ENCODE assay signal across 8 cellular contexts in the genomic region with DNA sequence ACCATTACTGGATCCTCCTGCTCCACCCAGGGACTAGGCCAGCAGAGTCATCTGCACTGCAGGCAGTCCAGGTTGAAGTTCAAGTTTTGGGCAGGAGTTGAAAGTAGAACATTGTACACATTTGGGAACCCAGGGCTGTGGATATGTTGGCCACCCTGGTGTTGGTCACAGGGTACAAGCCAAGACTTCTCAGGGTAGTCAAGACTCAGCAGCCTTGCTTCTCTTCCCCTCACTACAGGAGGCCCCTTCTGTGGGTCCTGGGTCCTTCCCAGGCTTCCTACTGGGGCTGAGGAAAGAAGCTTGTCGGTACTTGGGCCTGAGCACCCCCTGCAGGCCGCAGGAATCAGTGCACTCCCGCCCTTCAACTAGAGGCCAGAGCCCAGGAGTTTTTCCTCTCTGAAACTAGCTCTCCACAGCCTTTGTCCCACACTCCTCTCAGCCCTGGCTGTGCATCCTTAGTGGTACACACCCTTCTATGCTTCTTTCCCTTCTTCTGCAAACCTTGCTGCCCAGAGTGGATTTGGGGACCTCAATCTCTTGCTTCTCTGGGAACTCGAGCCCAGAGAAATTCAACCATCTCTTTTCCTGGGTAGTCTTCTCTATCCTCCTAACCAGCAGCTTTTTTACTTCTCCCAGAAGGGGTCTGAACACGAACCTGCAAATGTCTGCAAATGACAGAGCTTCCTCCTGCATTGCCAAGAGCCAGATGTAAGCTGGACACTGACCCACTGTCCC. TPM values are rescaled to one million over a fixed set of nuclear protein-coding genes. Genes with fewer than 3 reads are reported as not detected.
DNase-seq lines count a peak whose midpoint lies in the region; ATAC-seq, FAIRE-seq and TF ChIP-seq lines count a peak whose summit lies in the region.

No MANE protein-coding gene starts in this region.

- H3K9ac ChIP-seq in GM12878 (ENCODE audit: control insufficient read depth, insufficient read depth, low read length), result no peak overlapping the region

- intact Hi-C loops in GM12878 (cut with micrococcal nuclease; ENCODE audit: unreplicated experiment), result loop anchor here (1.0 kb wide), 2 partner anchors 60 to 64 kb away; no protein-coding TSS in a partner anchor

- in situ Hi-C loops in GM12878 (cut with MboI), result loop anchor here (5.0 kb wide), 1 partner anchor 61 kb away; no protein-coding TSS in a partner anchor

- FAIRE-seq in GM12878 (lab: Jason Lieb, UNC), result no peak

- H3K9me3 ChIP-seq in GM12878 (replicated peaks; ENCODE audit: control insufficient read depth, insufficient read depth, low read length), result no peaks in the 10 kb centered on the region

- CTCF ChIA-PET in GM12878 (lab: Yijun Ruan, JAX), result interaction anchor here (0.6 to 17.4 kb wide), 49 partner anchors 8 to 1243 kb away, joined by 3 to 560 read pairs (median 5); partner anchors contain the start of genes MRPL17 and SMPD1

- 12% methylated on average over 5 of the region's 5 CpGs for WGBS in GM12878 (ENCODE audit: insufficient coverage, insufficient replicate concordance, low lambda C conversion rate, missing lambda C conversion rate)

- RAD21 ChIA-PET in GM12878 (lab: Charles Lee; ENCODE audit: unreplicated experiment), result interaction anchor here (0.6 to 14.2 kb wide), 18 partner anchors 9 to 262 kb away, joined by 3 to 305 read pairs (median 4); partner anchors contain the start of genes ARFIP2, MRPL17 and TIMM10B

- no peak overlapping the region for H3K27ac Mint-ChIP-seq in immature natural killer cell

- no peaks in the 10 kb centered on the region for H3K9me3 Mint-ChIP-seq in immature natural killer cell

- TF ChIP-seq POLR2A in GM12878 (IDR thresholded peaks at IDR 0.05; ENCODE audit: low read depth, low read length), result no peak

- no peaks in the 10 kb centered on the region for H3K27me3 ChIP-seq in GM12878 (replicated peaks in 1 of 2; ENCODE audit: control insufficient read depth in 2 of 2, insufficient read depth in 2 of 2, low read length in 1 of 2)

- no peak for TF ChIP-seq EP300 in Ishikawa (IDR thresholded peaks at IDR 0.05; ENCODE audit: borderline replicate concordance)
- TF ChIP-seq EP300 in GM12878 (IDR thresholded peaks at IDR 0.05; ENCODE audit: borderline replicate concordance in 1 of 2, control insufficient read depth in 1 of 2, low read depth in 2 of 2, low read length in 2 of 2), result no peak

- no peak overlapping the region for H3K27ac ChIP-seq in GM12878 (ENCODE audit: control insufficient read depth, insufficient read depth)

- H4K20me1 ChIP-seq in GM12878 (ENCODE audit: control insufficient read depth, insufficient read depth), result no peaks in the 10 kb centered on the region

- POLR2A ChIA-PET in GM12878 (lab: Charles Lee), result interaction anchor here (1.9 kb wide), 1 partner anchor 65 kb away, joined by 7 read pairs; no protein-coding TSS in a partner anchor

- peak; percentile 85 to 89 (median 87) for TF ChIP-seq CTCF in GM12878 (IDR thresholded peaks at IDR 0.05 in 2 of 3, conservative IDR thresholded peaks at IDR 0.05 in 1 of 3; ENCODE audit: control insufficient read depth in 2 of 3, extremely low read depth in 1 of 3, insufficient read depth in 1 of 3, low read depth in 3 of 3, low read length in 3 of 3)

- no peaks in the 10 kb centered on the region for H3K4me1 Mint-ChIP-seq in immature natural killer cell

- no peak overlapping the region; the same call in 1 of the 2 replicates for H2AFZ ChIP-seq in GM12878 (ENCODE audit: control insufficient read depth, low read depth, low read length)

- no TSS peak for BruUV-seq in GM12878 (replicated peaks; lab: Mats Ljungman, UMichigan)

- SMC1A ChIA-PET in GM12878 (lab: Charles Lee; ENCODE audit: uncharacterized antibody, unreplicated experiment), result interaction anchor here (0.6 to 12.8 kb wide), 23 partner anchors 9 to 1251 kb away, joined by 3 to 293 read pairs (median 4); partner anchors contain the start of genes ARFIP2, SMPD1 and TIMM10B

- no peaks in the 10 kb centered on the region for H3K36me3 ChIP-seq in GM12878 (ENCODE audit: control insufficient read depth in 2 of 2, insufficient read depth in 2 of 2, low read length in 1 of 2)

- no peaks in the 10 kb centered on the region for H3K27me3 Mint-ChIP-seq in immature natural killer cell (ENCODE audit: low read depth in 3 of 3)

- H3K36me3 Mint-ChIP-seq in immature natural killer cell, result peaks cover 0 to 5% (median 0%) of the 10 kb centered on the region in 3 donors

- no peak overlapping the region for H3K4me2 ChIP-seq in GM12878 (ENCODE audit: control insufficient read depth, insufficient read depth)

- peak; percentile 68 for DNase-seq in EH (ENCODE audit: low read depth)
- peak; percentile 43 for DNase-seq in T-helper 9 cell
- DNase-seq in GM12878 (ENCODE audit: low read depth, low spot score), result no peak
- peak; percentile 38 to 54 (median 52) for DNase-seq in immature natural killer cell
- DNase-seq in stimulated activated CD4-positive, alpha-beta T cell treated with anti-CD3 and anti-CD28 coated beads, Interleukin-15, amount 100 ng/mL, for 24 hours, result peak; percentile 69
- no peak for DNase-seq in kidney glomerular epithelial cell (lab: John Stamatoyannopoulos, UW)

- no peak overlapping the region for H3K4me3 ChIP-seq in GM12878

- H3K4me1 ChIP-seq in GM12878 (ENCODE audit: control insufficient read depth, insufficient read depth, low read length), result no peaks in the 10 kb centered on the region

- peak; percentile 73 for TF ChIP-seq RAD21 in Ishikawa (IDR thresholded peaks at IDR 0.05; ENCODE audit: low read depth)
- TF ChIP-seq RAD21 in GM12878 (IDR thresholded peaks at IDR 0.05; ENCODE audit: insufficient read depth, low read depth, low read length), result peak; percentile 91

- ATAC-seq in GM21515 (IDR thresholded peaks at IDR 0.05; ENCODE audit: unreplicated experiment) (peak; percentile 90), GM12878 (peak; percentile 91)

- H3K79me2 ChIP-seq in GM12878 (ENCODE audit: control insufficient read depth, insufficient read depth, low read length), result no peaks in the 10 kb centered on the region

- H3K4me3 Mint-ChIP-seq in immature natural killer cell, result no peak overlapping the region

RNA-seq across cellular contexts. Expression of gene HPX, which starts 2.6 kb away (rescaled TPM):
- 0.67 TPM in 1 of 2 replicates, not detected in the other for total RNA-seq in GM12878 (2013; cell fraction: nucleolus; rRNA removed)
- total RNA-seq in GM12878 (2014; rRNA removed), result 1.7 TPM in 1 of 2 replicates, not detected in the other
- total RNA-seq in GM12878 (2014; rRNA removed; fragmentation: Illumina TruSeq; extraction: Trizol), result 0.09 and 0.37 TPM in 2 replicates
- 1.7 and 2.1 TPM in 2 replicates for total RNA-seq in GM12878 (2021)
- 1.0 TPM for polyA plus RNA-seq in GM12878 (2011; ENCODE audit: low read depth)
- 0.06 and 0.23 TPM in 2 replicates for polyA plus RNA-seq in GM12878 (2011; rRNA removed)
- not detected in 2 replicates for polyA plus RNA-seq in GM12878 (2011; cell fraction: cytosol; rRNA removed)
- polyA plus RNA-seq in GM12878 (2011; cell fraction: nucleus; rRNA removed), result 0.48 and 0.91 TPM in 2 replicates
- 0.06 and 0.14 TPM in 2 replicates for polyA plus RNA-seq in GM12878 (2012)
- 0.18 and 0.29 TPM in 2 replicates for polyA plus RNA-seq in GM12878 (2014; fragmentation: Illumina TruSeq; extraction: Trizol)
- polyA plus RNA-seq in GM12878 (2014; fragmentation: Nextera tagmentation; extraction: Ambion mirVana), result under 1 TPM; 0.11 TPM
- 0.33 and 0.60 TPM in 2 replicates for polyA plus RNA-seq in GM12878 (2014; rRNA removed)
- polyA plus RNA-seq in GM12878 (2016; fragmentation: Nextera tagmentation; extraction: Ambion mirVana), result under 1 TPM in 1 of 2 experiments, not detected in 1; 0.08 TPM
- 0.44 TPM in 1 of 2 replicates, not detected in the other for polyA minus RNA-seq in GM12878 (2011; rRNA and poly(A)+ RNA removed)
- polyA minus RNA-seq in GM12878 (2011; cell fraction: cytosol; rRNA and poly(A)+ RNA removed), result not detected in 2 replicates
- polyA minus RNA-seq in GM12878 (2011; cell fraction: nucleus; rRNA and poly(A)+ RNA removed), result 0.67 TPM in 1 of 2 replicates, not detected in the other
- polyA plus RNA-seq in immature natural killer cell, result not detected

RNA-seq across cellular contexts. Expression of gene APBB1, which starts 24.5 kb away (rescaled TPM):
- total RNA-seq in GM12878 (2013; cell fraction: nucleolus; rRNA removed), result 0.56 and 1.8 TPM in 2 replicates
- total RNA-seq in GM12878 (2014; rRNA removed), result 7.5 and 10.6 TPM in 2 replicates
- total RNA-seq in GM12878 (2014; rRNA removed; fragmentation: Illumina TruSeq; extraction: Trizol), result 4.3 and 4.8 TPM in 2 replicates
- 8.7 and 11.0 TPM in 2 replicates for total RNA-seq in GM12878 (2021)
- polyA plus RNA-seq in GM12878 (2011; ENCODE audit: low read depth), result 5.3 TPM
- polyA plus RNA-seq in GM12878 (2011; rRNA removed), result 0.30 and 0.67 TPM in 2 replicates
- 0.69 and 1.0 TPM in 2 replicates for polyA plus RNA-seq in GM12878 (2011; cell fraction: cytosol; rRNA removed)
- polyA plus RNA-seq in GM12878 (2011; cell fraction: nucleus; rRNA removed), result 1.2 TPM in 2 replicates
- 5.7 and 8.1 TPM in 2 replicates for polyA plus RNA-seq in GM12878 (2012)
- 2.3 and 5.6 TPM in 2 replicates for polyA plus RNA-seq in GM12878 (2014; fragmentation: Illumina TruSeq; extraction: Trizol)
- 1 to 10 TPM in 1 of 2 experiments, under 1 TPM in 1; 0.31 to 1.3 TPM for polyA plus RNA-seq in GM12878 (2014; fragmentation: Nextera tagmentation; extraction: Ambion mirVana)
- polyA plus RNA-seq in GM12878 (2014; rRNA removed), result 7.5 and 9.1 TPM in 2 replicates
- polyA plus RNA-seq in GM12878 (2016; fragmentation: Nextera tagmentation; extraction: Ambion mirVana), result 1 to 10 TPM; 5.1 to 6.5 TPM
- polyA minus RNA-seq in GM12878 (2011; rRNA and poly(A)+ RNA removed), result 1.1 and 1.2 TPM in 2 replicates
- not detected in 2 replicates for polyA minus RNA-seq in GM12878 (2011; cell fraction: cytosol; rRNA and poly(A)+ RNA removed)
- polyA minus RNA-seq in GM12878 (2011; cell fraction: nucleus; rRNA and poly(A)+ RNA removed), result 0.48 and 1.1 TPM in 2 replicates
- polyA plus RNA-seq in immature natural killer cell, result 10 to 100 TPM; 30.8 to 55.9 (median 35.2) TPM

RNA-seq across cellular contexts. Expression of gene TRIM3, which starts 30.3 kb away (rescaled TPM):
- 14.7 and 15.4 TPM in 2 replicates for total RNA-seq in GM12878 (2013; cell fraction: nucleolus; rRNA removed)
- total RNA-seq in GM12878 (2014; rRNA removed), result 6.1 and 11.8 TPM in 2 replicates
- 3.4 and 3.7 TPM in 2 replicates for total RNA-seq in GM12878 (2014; rRNA removed; fragmentation: Illumina TruSeq; extraction: Trizol)
- 6.9 and 8.7 TPM in 2 replicates for total RNA-seq in GM12878 (2021)
- polyA plus RNA-seq in GM12878 (2011; ENCODE audit: low read depth), result 2.9 TPM
- 3.3 and 4.4 TPM in 2 replicates for polyA plus RNA-seq in GM12878 (2011; rRNA removed)
- polyA plus RNA-seq in GM12878 (2011; cell fraction: cytosol; rRNA removed), result 4.2 and 5.7 TPM in 2 replicates
- 28.2 and 29.4 TPM in 2 replicates for polyA plus RNA-seq in GM12878 (2011; cell fraction: nucleus; rRNA removed)
- polyA plus RNA-seq in GM12878 (2012), result 4.2 and 5.3 TPM in 2 replicates
- polyA plus RNA-seq in GM12878 (2014; fragmentation: Illumina TruSeq; extraction: Trizol), result 4.7 and 7.5 TPM in 2 replicates
- under 1 TPM; 0.34 to 0.55 TPM for polyA plus RNA-seq in GM12878 (2014; fragmentation: Nextera tagmentation; extraction: Ambion mirVana)
- polyA plus RNA-seq in GM12878 (2014; rRNA removed), result 11.0 and 18.3 TPM in 2 replicates
- polyA plus RNA-seq in GM12878 (2016; fragmentation: Nextera tagmentation; extraction: Ambion mirVana), result 1 to 10 TPM; 4.6 to 5.0 TPM
- 4.3 and 5.5 TPM in 2 replicates for polyA minus RNA-seq in GM12878 (2011; rRNA and poly(A)+ RNA removed)
- 2.4 and 3.0 TPM in 2 replicates for polyA minus RNA-seq in GM12878 (2011; cell fraction: cytosol; rRNA and poly(A)+ RNA removed)
- 4.0 and 10.0 TPM in 2 replicates for polyA minus RNA-seq in GM12878 (2011; cell fraction: nucleus; rRNA and poly(A)+ RNA removed)
- polyA plus RNA-seq in immature natural killer cell, result 1 to 10 TPM; 1.8 to 5.0 (median 2.9) TPM

RNA-seq across cellular contexts. Expression of gene ARFIP2, which starts 37.7 kb away (rescaled TPM):
- 53.4 and 65.2 TPM in 2 replicates for total RNA-seq in GM12878 (2013; cell fraction: nucleolus; rRNA removed)
- total RNA-seq in GM12878 (2014; rRNA removed), result 47.7 and 49.5 TPM in 2 replicates
- 35.6 TPM in 2 replicates for total RNA-seq in GM12878 (2014; rRNA removed; fragmentation: Illumina TruSeq; extraction: Trizol)
- 44.2 and 48.4 TPM in 2 replicates for total RNA-seq in GM12878 (2021)
- 36.2 TPM for polyA plus RNA-seq in GM12878 (2011; ENCODE audit: low read depth)
- polyA plus RNA-seq in GM12878 (2011; rRNA removed), result 35.9 and 44.7 TPM in 2 replicates
- polyA plus RNA-seq in GM12878 (2011; cell fraction: cytosol; rRNA removed), result 40.0 and 50.8 TPM in 2 replicates
- 130 and 160 TPM in 2 replicates for polyA plus RNA-seq in GM12878 (2011; cell fraction: nucleus; rRNA removed)
- 43.4 and 52.7 TPM in 2 replicates for polyA plus RNA-seq in GM12878 (2012)
- 41.4 and 52.8 TPM in 2 replicates for polyA plus RNA-seq in GM12878 (2014; fragmentation: Illumina TruSeq; extraction: Trizol)
- polyA plus RNA-seq in GM12878 (2014; fragmentation: Nextera tagmentation; extraction: Ambion mirVana), result 10 to 100 TPM; 11.7 to 18.9 TPM
- polyA plus RNA-seq in GM12878 (2014; rRNA removed), result 59.8 and 65.5 TPM in 2 replicates
- 10 to 100 TPM; 49.5 to 53.1 TPM for polyA plus RNA-seq in GM12878 (2016; fragmentation: Nextera tagmentation; extraction: Ambion mirVana)
- polyA minus RNA-seq in GM12878 (2011; rRNA and poly(A)+ RNA removed), result 33.1 and 33.8 TPM in 2 replicates
- 8.4 and 9.6 TPM in 2 replicates for polyA minus RNA-seq in GM12878 (2011; cell fraction: cytosol; rRNA and poly(A)+ RNA removed)
- polyA minus RNA-seq in GM12878 (2011; cell fraction: nucleus; rRNA and poly(A)+ RNA removed), result 49.7 and 60.0 TPM in 2 replicates
- 10 to 100 TPM; 34.2 to 39.9 (median 35.0) TPM for polyA plus RNA-seq in immature natural killer cell

RNA-seq across cellular contexts. Expression of gene TIMM10B, which starts 37.9 kb away (rescaled TPM):
- total RNA-seq in GM12878 (2013; cell fraction: nucleolus; rRNA removed), result 209 and 215 TPM in 2 replicates
- total RNA-seq in GM12878 (2014; rRNA removed) (40.5 and 41.4 TPM in 2 replicates), GM12878 (2014; rRNA removed; fragmentation: Illumina TruSeq; extraction: Trizol) (28.8 and 30.3 TPM in 2 replicates), GM12878 (2021) (39.2 and 42.1 TPM in 2 replicates)
- 25.9 TPM for polyA plus RNA-seq in GM12878 (2011; ENCODE audit: low read depth)
- polyA plus RNA-seq in GM12878 (2011; rRNA removed) (58.6 and 64.3 TPM in 2 replicates), GM12878 (2014; fragmentation: Illumina TruSeq; extraction: Trizol) (32.9 and 36.1 TPM in 2 replicates), GM12878 (2014; fragmentation: Nextera tagmentation; extraction: Ambion mirVana) (100 to 1,000 TPM in 1 of 2 experiments, 10 to 100 TPM in 1; 93.3 to 126 TPM), GM12878 (2014; rRNA removed) (33.5 and 47.8 TPM in 2 replicates), GM12878 (2016; fragmentation: Nextera tagmentation; extraction: Ambion mirVana) (10 to 100 TPM; 58.4 to 61.6 TPM), immature natural killer cell (10 to 100 TPM; 33.9 to 41.6 (median 35.2) TPM)
- 66.0 and 70.2 TPM in 2 replicates for polyA plus RNA-seq in GM12878 (2011; cell fraction: cytosol; rRNA removed)
- 65.6 and 86.1 TPM in 2 replicates for polyA plus RNA-seq in GM12878 (2011; cell fraction: nucleus; rRNA removed)
- 29.4 and 30.0 TPM in 2 replicates for polyA plus RNA-seq in GM12878 (2012)
- 44.2 and 73.7 TPM in 2 replicates for polyA minus RNA-seq in GM12878 (2011; rRNA and poly(A)+ RNA removed)
- polyA minus RNA-seq in GM12878 (2011; cell fraction: cytosol; rRNA and poly(A)+ RNA removed), result 15.5 and 24.5 TPM in 2 replicates
- polyA minus RNA-seq in GM12878 (2011; cell fraction: nucleus; rRNA and poly(A)+ RNA removed), result 77.0 and 98.9 TPM in 2 replicates

Comparison
In these comparisons a context has a peak if more than half of its experiments do, and no peak if none do; other contexts are left out.
1. DNase-seq: peak in EH (single experiment), T-helper 9 cell (single experiment), immature natural killer cell (3 of 3) and stimulated activated CD4-positive, alpha-beta T cell treated with anti-CD3 and anti-CD28 coated beads, Interleukin-15, amount 100 ng/mL, for 24 hours (single experiment); none in GM12878 (single experiment) and kidney glomerular epithelial cell (single experiment).